Comparison of ENCODE assay signal across 1 cellular context in the genomic region with DNA sequence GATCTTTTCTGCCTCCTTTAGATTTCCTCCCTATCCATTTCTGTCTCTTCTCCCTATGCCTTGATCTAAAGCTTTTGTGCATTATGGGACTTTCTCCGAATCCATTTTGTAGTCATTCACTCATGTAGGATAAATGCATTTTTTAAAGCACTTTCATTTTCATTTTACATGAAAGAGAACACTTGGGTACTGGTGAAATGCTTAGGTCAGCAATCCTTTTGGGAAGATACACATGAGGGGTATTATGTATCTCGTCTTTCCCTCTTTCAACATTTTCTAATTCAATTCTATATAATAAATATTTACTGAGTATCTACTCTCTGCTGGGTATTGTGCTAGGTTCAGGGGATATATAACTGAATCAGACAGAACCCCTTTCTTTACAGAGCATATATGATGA.
TF ChIP-seq lines count a peak whose summit lies in the region.

No MANE protein-coding gene starts in this region.

TF ChIP-seq in K562, 482 proteins besides CTCF, POLR2A, EP300 and RAD21 (continued from another document):
- TF ChIP-seq THAP12 (CRISPR knock-in tag; IDR thresholded peaks at IDR 0.05) (no peak), HDAC1 (IDR thresholded peaks at IDR 0.05) (no peak), GABPB1 (CRISPR knock-in tag; IDR thresholded peaks at IDR 0.05) (no peak), XRCC5 (IDR thresholded peaks at IDR 0.05; ENCODE audit: low read depth, low read length) (no peak), ZNF347 (CRISPR knock-in tag; IDR thresholded peaks at IDR 0.05; ENCODE audit: low read depth) (no peak), HCFC1 (IDR thresholded peaks at IDR 0.05; ENCODE audit: low read depth, low read length) (no peak), REST (CRISPR knock-in tag; IDR thresholded peaks at IDR 0.05; ENCODE audit: low read depth) (no peak), E4F1 (CRISPR knock-in tag; IDR thresholded peaks at IDR 0.05; ENCODE audit: borderline replicate concordance) (no peak), ZNF318 (IDR thresholded peaks at IDR 0.05; ENCODE audit: borderline replicate concordance in 1 of 2, low read depth in 1 of 2) (no peak), TAF1 (IDR thresholded peaks at IDR 0.05; ENCODE audit: control insufficient read depth, extremely low read depth, insufficient read depth, low read length, severe bottlenecking) (no peak), CGGBP1 (CRISPR knock-in tag; IDR thresholded peaks at IDR 0.05) (no peak), MAFF (IDR thresholded peaks at IDR 0.05; ENCODE audit: low read length) (peak; percentile 60), MAFK (IDR thresholded peaks at IDR 0.05; ENCODE audit: low read length) (peak; percentile 80)
